Comparison of ENCODE assay signal across 17 cellular contexts in the genomic region with DNA sequence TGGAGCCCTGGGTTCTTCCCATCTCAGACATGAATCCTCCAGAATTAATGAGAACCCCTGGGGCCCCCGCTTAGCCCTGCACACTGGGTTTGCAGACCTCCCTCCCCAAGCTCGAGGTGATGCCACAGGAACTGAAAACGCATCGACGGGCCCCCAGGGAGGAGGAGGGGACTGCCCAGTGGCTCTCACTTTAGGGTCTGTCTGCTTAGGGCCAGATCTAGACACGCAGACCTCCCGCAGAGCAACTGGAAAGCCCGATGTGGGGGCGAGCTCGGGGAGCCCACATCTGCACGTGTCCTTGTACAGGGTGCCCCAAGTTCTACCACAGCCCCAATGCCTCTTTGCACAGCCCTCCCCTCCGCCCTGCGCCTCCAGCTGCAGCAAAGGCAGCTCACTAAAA.
"Had no signal": no experiment of that assay in that cellular context is flagged by ENCODE, and none has a peak within 500 bp of the region (broad histone marks: within the 10 kb centered on the region; RNA-seq: fewer than 3 reads in every experiment).

No MANE protein-coding gene starts in this region.

- H3K4me3 ChIP-seq: gastrocnemius medialis, tibial artery had no signal

- H3K4me1 Mint-ChIP-seq: activated CD4-positive, alpha-beta memory T cell treated with anti-CD3 and anti-CD28 coated beads, Interleukin-2, amount 10 ng/mL, durations not matched to agents 7 days and 5 days; activated CD8-positive, alpha-beta memory T cell treated with anti-CD3 and anti-CD28 coated beads, Interleukin-2, amount 10 ng/mL, durations not matched to agents 7 days and 5 days; natural killer cell had no signal

- H3K36me3 Mint-ChIP-seq: activated CD8-positive, alpha-beta memory T cell treated with anti-CD3 and anti-CD28 coated beads, Interleukin-2, amount 10 ng/mL, durations not matched to agents 7 days and 5 days; activated naive CD8-positive, alpha-beta T cell; natural killer cell had no signal

- H3K27me3 ChIP-seq: tibial artery had no signal

- H3K36me3 ChIP-seq: gastrocnemius medialis, tibial artery had no signal

- H3K4me3 Mint-ChIP-seq: activated CD4-positive, alpha-beta memory T cell treated with anti-CD3 and anti-CD28 coated beads, Interleukin-2, amount 10 ng/mL, durations not matched to agents 7 days and 5 days; activated CD8-positive, alpha-beta memory T cell treated with anti-CD3 and anti-CD28 coated beads, Interleukin-2, amount 10 ng/mL, durations not matched to agents 7 days and 5 days; activated naive CD8-positive, alpha-beta T cell; natural killer cell; T-helper 2 cell treated with Interferon-gamma antibody and Interleukin-4, amounts not matched to agents 5 μg/mL and 100 μg/mL, for 36 hours had no signal

- ATAC-seq: activated CD8-positive, alpha-beta memory T cell treated with anti-CD3 and anti-CD28 coated beads, Interleukin-2, amount 10 ng/mL, durations not matched to agents 7 days and 5 days; esophagus mucosa; gastrocnemius medialis; natural killer cell; stimulated activated naive CD8-positive, alpha-beta T cell treated with anti-CD3 and anti-CD28 coated beads, Interleukin-15, Interleukin-2, amounts not matched to agents 100 U/mL and 50 U/mL, for 24 hours had no signal

- H3K9me3 Mint-ChIP-seq: activated CD4-positive, alpha-beta memory T cell treated with anti-CD3 and anti-CD28 coated beads, Interleukin-2, amount 10 ng/mL, durations not matched to agents 7 days and 5 days; natural killer cell; T-helper 2 cell treated with Interferon-gamma antibody and Interleukin-4, amounts not matched to agents 5 μg/mL and 100 μg/mL, for 36 hours had no signal

- H3K27ac Mint-ChIP-seq: activated CD4-positive, alpha-beta memory T cell treated with anti-CD3 and anti-CD28 coated beads, Interleukin-2, amount 10 ng/mL, durations not matched to agents 7 days and 5 days; activated CD8-positive, alpha-beta memory T cell treated with anti-CD3 and anti-CD28 coated beads, Interleukin-2, amount 10 ng/mL, durations not matched to agents 7 days and 5 days; activated naive CD8-positive, alpha-beta T cell; natural killer cell; T-helper 2 cell treated with Interferon-gamma antibody and Interleukin-4, amounts not matched to agents 5 μg/mL and 100 μg/mL, for 36 hours had no signal

- H3K27ac ChIP-seq: gastrocnemius medialis, tibial artery had no signal

- H3K9me3 ChIP-seq: gastrocnemius medialis, tibial artery had no signal

- DNase-seq: activated CD4-positive, alpha-beta memory T cell treated with anti-CD3 and anti-CD28 coated beads, Interleukin-2, amount 10 ng/mL, durations not matched to agents 7 days and 5 days; activated CD4-positive, alpha-beta T cell treated with anti-CD3 and anti-CD28 coated beads for 48 hours; activated CD8-positive, alpha-beta memory T cell treated with anti-CD3 and anti-CD28 coated beads, Interleukin-2, amount 10 ng/mL, durations not matched to agents 7 days and 5 days; amniotic stem cell; effector CD8-positive, alpha-beta T cell; gastrocnemius medialis; mesenchymal stem cell; natural killer cell; stimulated activated CD4-positive, alpha-beta T cell treated with anti-CD3 and anti-CD28 coated beads, Interleukin-12 subunit alpha, Interleukin-12 subunit beta, amount 100 ng/mL, for 4 hours; stimulated activated CD4-positive, alpha-beta T cell treated with anti-CD3 and anti-CD28 coated beads, Interleukin-1b, Interleukin-23, amount 100 ng/mL, for 48 hours; stimulated activated CD8-positive, alpha-beta memory T cell treated with anti-CD3 and anti-CD28 coated beads, Interleukin-4, amount 100 ng/mL, for 48 hours; stimulated activated naive CD8-positive, alpha-beta T cell treated with anti-CD3 and anti-CD28 coated beads, Interleukin-15, Interleukin-2, amounts not matched to agents 100 U/mL and 50 U/mL, for 24 hours; substantia nigra; tibial artery had no signal
